In genomic region chr20:36199293-36200257, GRCh38 we compare ENCODE assay signal across 1 cellular context.
A peak's percentile ranks its signal among the peaks of the same experiment; 100 is the strongest.
TF ChIP-seq lines count a peak whose summit lies in the region.

No MANE protein-coding gene starts in this region.

TF ChIP-seq in HepG2, 621 proteins besides CTCF, POLR2A, EP300 and RAD21 (continued from another document and continues in another):
- TF ChIP-seq GRHL1 (CRISPR knock-in tag; conservative IDR thresholded peaks at IDR 0.05) (no peak), NR2C2 (CRISPR knock-in tag; IDR thresholded peaks at IDR 0.05; ENCODE audit: borderline replicate concordance) (no peak; the same call in 1 of the 2 replicates), ZNF747 (CRISPR knock-in tag; IDR thresholded peaks at IDR 0.05; ENCODE audit: borderline replicate concordance) (no peak), ZNF121 (CRISPR knock-in tag; IDR thresholded peaks at IDR 0.05) (no peak), LCORL (IDR thresholded peaks at IDR 0.05) (no peak), LCORL (CRISPR knock-in tag; IDR thresholded peaks at IDR 0.05) (peak; percentile 64), ATRX (CRISPR knock-in tag; IDR thresholded peaks at IDR 0.05; ENCODE audit: borderline replicate concordance) (no peak), JDP2 (CRISPR knock-in tag; IDR thresholded peaks at IDR 0.05; ENCODE audit: borderline replicate concordance) (no peak), ELF3 (CRISPR knock-in tag; IDR thresholded peaks at IDR 0.05) (no peak; the same call in 1 of the 2 replicates), NFKBIZ (CRISPR knock-in tag; IDR thresholded peaks at IDR 0.05) (0 out of 2 replicates have a peak, but pooled peaks have one; percentile 18), ZNF468 (CRISPR knock-in tag; IDR thresholded peaks at IDR 0.05) (no peak), NAIF1 (CRISPR knock-in tag; IDR thresholded peaks at IDR 0.05; ENCODE audit: borderline replicate concordance) (no peak), HNRNPL (IDR thresholded peaks at IDR 0.05; ENCODE audit: low read depth, low read length) (no peak), RXRA (CRISPR knock-in tag; IDR thresholded peaks at IDR 0.05) (peak; percentile 51), TOE1 (CRISPR knock-in tag; IDR thresholded peaks at IDR 0.05) (no peak), NCOA2 (CRISPR knock-in tag; IDR thresholded peaks at IDR 0.05) (peak; percentile 10; the same call in 1 of the 2 replicates), SPEN (CRISPR knock-in tag; IDR thresholded peaks at IDR 0.05; ENCODE audit: low read depth) (peak; percentile 68; the same call in 1 of the 2 replicates), RFX3 (CRISPR knock-in tag; IDR thresholded peaks at IDR 0.05) (no peak), HNRNPLL (IDR thresholded peaks at IDR 0.05; ENCODE audit: low read depth, low read length, poor library complexity, severe bottlenecking) (no peak), ZNF639 (CRISPR knock-in tag; conservative IDR thresholded peaks at IDR 0.05) (peak; percentile 24; the same call in 1 of the 2 replicates), NFKB2 (CRISPR knock-in tag; IDR thresholded peaks at IDR 0.05; ENCODE audit: borderline replicate concordance) (no peak), ZBTB7B (CRISPR knock-in tag; IDR thresholded peaks at IDR 0.05) (no peak), ZFX (CRISPR knock-in tag; IDR thresholded peaks at IDR 0.05; ENCODE audit: low read depth) (peak; percentile 33; the same call in 1 of the 2 replicates), ERF (CRISPR knock-in tag; IDR thresholded peaks at IDR 0.05) (peak; percentile 82)
- TF ChIP-seq, protein P1, sequence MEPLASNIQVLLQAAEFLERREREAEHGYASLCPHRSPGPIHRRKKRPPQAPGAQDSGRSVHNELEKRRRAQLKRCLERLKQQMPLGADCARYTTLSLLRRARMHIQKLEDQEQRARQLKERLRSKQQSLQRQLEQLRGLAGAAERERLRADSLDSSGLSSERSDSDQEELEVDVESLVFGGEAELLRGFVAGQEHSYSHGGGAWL (CRISPR knock-in tag; IDR thresholded peaks at IDR 0.05) = no peak
- TF ChIP-seq, protein P2, sequence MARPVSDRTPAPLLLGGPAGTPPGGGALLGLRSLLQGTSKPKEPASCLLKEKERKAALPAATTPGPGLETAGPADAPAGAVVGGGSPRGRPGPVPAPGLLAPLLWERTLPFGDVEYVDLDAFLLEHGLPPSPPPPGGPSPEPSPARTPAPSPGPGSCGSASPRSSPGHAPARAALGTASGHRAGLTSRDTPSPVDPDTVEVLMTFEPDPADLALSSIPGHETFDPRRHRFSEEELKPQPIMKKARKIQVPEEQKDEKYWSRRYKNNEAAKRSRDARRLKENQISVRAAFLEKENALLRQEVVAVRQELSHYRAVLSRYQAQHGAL (CRISPR knock-in tag; IDR thresholded peaks at IDR 0.05; ENCODE audit: not compliant biosample characterization) = no peak
- TF ChIP-seq, protein P3, sequence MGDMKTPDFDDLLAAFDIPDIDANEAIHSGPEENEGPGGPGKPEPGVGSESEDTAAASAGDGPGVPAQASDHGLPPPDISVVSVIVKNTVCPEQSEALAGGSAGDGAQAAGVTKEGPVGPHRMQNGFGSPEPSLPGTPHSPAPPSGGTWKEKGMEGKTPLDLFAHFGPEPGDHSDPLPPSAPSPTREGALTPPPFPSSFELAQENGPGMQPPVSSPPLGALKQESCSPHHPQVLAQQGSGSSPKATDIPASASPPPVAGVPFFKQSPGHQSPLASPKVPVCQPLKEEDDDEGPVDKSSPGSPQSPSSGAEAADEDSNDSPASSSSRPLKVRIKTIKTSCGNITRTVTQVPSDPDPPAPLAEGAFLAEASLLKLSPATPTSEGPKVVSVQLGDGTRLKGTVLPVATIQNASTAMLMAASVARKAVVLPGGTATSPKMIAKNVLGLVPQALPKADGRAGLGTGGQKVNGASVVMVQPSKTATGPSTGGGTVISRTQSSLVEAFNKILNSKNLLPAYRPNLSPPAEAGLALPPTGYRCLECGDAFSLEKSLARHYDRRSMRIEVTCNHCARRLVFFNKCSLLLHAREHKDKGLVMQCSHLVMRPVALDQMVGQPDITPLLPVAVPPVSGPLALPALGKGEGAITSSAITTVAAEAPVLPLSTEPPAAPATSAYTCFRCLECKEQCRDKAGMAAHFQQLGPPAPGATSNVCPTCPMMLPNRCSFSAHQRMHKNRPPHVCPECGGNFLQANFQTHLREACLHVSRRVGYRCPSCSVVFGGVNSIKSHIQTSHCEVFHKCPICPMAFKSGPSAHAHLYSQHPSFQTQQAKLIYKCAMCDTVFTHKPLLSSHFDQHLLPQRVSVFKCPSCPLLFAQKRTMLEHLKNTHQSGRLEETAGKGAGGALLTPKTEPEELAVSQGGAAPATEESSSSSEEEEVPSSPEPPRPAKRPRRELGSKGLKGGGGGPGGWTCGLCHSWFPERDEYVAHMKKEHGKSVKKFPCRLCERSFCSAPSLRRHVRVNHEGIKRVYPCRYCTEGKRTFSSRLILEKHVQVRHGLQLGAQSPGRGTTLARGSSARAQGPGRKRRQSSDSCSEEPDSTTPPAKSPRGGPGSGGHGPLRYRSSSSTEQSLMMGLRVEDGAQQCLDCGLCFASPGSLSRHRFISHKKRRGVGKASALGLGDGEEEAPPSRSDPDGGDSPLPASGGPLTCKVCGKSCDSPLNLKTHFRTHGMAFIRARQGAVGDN (CRISPR knock-in tag; IDR thresholded peaks at IDR 0.05) = peak; percentile 52
- TF ChIP-seq, protein P4, sequence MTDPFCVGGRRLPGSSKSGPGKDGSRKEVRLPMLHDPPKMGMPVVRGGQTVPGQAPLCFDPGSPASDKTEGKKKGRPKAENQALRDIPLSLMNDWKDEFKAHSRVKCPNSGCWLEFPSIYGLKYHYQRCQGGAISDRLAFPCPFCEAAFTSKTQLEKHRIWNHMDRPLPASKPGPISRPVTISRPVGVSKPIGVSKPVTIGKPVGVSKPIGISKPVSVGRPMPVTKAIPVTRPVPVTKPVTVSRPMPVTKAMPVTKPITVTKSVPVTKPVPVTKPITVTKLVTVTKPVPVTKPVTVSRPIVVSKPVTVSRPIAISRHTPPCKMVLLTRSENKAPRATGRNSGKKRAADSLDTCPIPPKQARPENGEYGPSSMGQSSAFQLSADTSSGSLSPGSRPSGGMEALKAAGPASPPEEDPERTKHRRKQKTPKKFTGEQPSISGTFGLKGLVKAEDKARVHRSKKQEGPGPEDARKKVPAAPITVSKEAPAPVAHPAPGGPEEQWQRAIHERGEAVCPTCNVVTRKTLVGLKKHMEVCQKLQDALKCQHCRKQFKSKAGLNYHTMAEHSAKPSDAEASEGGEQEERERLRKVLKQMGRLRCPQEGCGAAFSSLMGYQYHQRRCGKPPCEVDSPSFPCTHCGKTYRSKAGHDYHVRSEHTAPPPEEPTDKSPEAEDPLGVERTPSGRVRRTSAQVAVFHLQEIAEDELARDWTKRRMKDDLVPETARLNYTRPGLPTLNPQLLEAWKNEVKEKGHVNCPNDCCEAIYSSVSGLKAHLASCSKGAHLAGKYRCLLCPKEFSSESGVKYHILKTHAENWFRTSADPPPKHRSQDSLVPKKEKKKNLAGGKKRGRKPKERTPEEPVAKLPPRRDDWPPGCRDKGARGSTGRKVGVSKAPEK (CRISPR knock-in tag; IDR thresholded peaks at IDR 0.05; ENCODE audit: borderline replicate concordance) = no peak
- TF ChIP-seq, protein P5, sequence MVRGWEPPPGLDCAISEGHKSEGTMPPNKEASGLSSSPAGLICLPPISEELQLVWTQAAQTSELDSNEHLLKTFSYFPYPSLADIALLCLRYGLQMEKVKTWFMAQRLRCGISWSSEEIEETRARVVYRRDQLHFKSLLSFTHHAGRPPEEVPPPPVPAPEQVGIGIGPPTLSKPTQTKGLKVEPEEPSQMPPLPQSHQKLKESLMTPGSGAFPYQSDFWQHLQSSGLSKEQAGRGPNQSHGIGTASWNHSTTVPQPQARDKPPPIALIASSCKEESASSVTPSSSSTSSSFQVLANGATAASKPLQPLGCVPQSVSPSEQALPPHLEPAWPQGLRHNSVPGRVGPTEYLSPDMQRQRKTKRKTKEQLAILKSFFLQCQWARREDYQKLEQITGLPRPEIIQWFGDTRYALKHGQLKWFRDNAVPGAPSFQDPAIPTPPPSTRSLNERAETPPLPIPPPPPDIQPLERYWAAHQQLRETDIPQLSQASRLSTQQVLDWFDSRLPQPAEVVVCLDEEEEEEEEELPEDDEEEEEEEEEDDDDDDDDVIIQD (CRISPR knock-in tag; IDR thresholded peaks at IDR 0.05; ENCODE audit: low read depth) = no peak
- TF ChIP-seq, protein P6, sequence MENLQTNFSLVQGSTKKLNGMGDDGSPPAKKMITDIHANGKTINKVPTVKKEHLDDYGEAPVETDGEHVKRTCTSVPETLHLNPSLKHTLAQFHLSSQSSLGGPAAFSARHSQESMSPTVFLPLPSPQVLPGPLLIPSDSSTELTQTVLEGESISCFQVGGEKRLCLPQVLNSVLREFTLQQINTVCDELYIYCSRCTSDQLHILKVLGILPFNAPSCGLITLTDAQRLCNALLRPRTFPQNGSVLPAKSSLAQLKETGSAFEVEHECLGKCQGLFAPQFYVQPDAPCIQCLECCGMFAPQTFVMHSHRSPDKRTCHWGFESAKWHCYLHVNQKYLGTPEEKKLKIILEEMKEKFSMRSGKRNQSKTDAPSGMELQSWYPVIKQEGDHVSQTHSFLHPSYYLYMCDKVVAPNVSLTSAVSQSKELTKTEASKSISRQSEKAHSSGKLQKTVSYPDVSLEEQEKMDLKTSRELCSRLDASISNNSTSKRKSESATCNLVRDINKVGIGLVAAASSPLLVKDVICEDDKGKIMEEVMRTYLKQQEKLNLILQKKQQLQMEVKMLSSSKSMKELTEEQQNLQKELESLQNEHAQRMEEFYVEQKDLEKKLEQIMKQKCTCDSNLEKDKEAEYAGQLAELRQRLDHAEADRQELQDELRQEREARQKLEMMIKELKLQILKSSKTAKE (CRISPR knock-in tag; IDR thresholded peaks at IDR 0.05; ENCODE audit: borderline replicate concordance) = no peak
- TF ChIP-seq, protein P7, sequence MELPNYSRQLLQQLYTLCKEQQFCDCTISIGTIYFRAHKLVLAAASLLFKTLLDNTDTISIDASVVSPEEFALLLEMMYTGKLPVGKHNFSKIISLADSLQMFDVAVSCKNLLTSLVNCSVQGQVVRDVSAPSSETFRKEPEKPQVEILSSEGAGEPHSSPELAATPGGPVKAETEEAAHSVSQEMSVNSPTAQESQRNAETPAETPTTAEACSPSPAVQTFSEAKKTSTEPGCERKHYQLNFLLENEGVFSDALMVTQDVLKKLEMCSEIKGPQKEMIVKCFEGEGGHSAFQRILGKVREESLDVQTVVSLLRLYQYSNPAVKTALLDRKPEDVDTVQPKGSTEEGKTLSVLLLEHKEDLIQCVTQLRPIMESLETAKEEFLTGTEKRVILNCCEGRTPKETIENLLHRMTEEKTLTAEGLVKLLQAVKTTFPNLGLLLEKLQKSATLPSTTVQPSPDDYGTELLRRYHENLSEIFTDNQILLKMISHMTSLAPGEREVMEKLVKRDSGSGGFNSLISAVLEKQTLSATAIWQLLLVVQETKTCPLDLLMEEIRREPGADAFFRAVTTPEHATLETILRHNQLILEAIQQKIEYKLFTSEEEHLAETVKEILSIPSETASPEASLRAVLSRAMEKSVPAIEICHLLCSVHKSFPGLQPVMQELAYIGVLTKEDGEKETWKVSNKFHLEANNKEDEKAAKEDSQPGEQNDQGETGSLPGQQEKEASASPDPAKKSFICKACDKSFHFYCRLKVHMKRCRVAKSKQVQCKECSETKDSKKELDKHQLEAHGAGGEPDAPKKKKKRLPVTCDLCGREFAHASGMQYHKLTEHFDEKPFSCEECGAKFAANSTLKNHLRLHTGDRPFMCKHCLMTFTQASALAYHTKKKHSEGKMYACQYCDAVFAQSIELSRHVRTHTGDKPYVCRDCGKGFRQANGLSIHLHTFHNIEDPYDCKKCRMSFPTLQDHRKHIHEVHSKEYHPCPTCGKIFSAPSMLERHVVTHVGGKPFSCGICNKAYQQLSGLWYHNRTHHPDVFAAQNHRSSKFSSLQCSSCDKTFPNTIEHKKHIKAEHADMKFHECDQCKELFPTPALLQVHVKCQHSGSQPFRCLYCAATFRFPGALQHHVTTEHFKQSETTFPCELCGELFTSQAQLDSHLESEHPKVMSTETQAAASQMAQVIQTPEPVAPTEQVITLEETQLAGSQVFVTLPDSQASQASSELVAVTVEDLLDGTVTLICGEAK (IDR thresholded peaks at IDR 0.05) = no peak
- TF ChIP-seq, protein P7 (CRISPR knock-in tag; IDR thresholded peaks at IDR 0.05) = no peak
